Comparison of ENCODE assay signal across 8 cellular contexts in genomic region chr4:71338846-71339593, GRCh38. TPM values are rescaled to one million over a fixed set of nuclear protein-coding genes. Genes with fewer than 3 reads are reported as not detected.
DNase-seq lines count a peak whose midpoint lies in the region; ATAC-seq and TF ChIP-seq lines count a peak whose summit lies in the region.

SLC4A4 (plus strand) TSS chr4:71339020.

- no peaks in the 10 kb centered on the region for H3K9me3 Mint-ChIP-seq in nephron

- peaks cover 8% of the 10 kb centered on the region for H3K36me3 Mint-ChIP-seq in nephron (ENCODE audit: low read depth)

- TF ChIP-seq CTCF in nephron (IDR thresholded peaks at IDR 0.05; ENCODE audit: unreplicated experiment in 3 of 3) = no peak

- DNase-seq in Caki2 (ENCODE audit: low read depth) (peak; percentile 91), astrocyte of the hippocampus (ENCODE audit: low read depth, low spot score) (peak; percentile 8), amniotic stem cell (lab: John Stamatoyannopoulos, UW) (no peak), SW 1271 (lab: John Stamatoyannopoulos, UW) (no peak), C1 segment of cervical spinal cord (lab: John Stamatoyannopoulos, UW) (no peak)

- H3K27ac Mint-ChIP-seq in nephron = peak within 1 kb of the TSS; percentile 46 to 63 (median 53)

- H3K4me3 Mint-ChIP-seq in nephron = peak within 1 kb of the TSS in 1 of 3 experiments; percentile 64

- no peaks in the 10 kb centered on the region for H3K27me3 Mint-ChIP-seq in nephron (ENCODE audit: low read depth)

- in situ Hi-C loops in Caki2 (cut with HindIII; ENCODE audit: low pct_unique_long_range_greater_than_20kb, low sequenced_read_pairs) = no loop called here

- ATAC-seq in GM19438 (IDR thresholded peaks at IDR 0.05; ENCODE audit: low read depth, unreplicated experiment) = peak; percentile 99
- peak; percentile 100 for ATAC-seq in HG03354 (IDR thresholded peaks at IDR 0.05; ENCODE audit: poor library complexity, severe bottlenecking, unreplicated experiment)

- no peaks in the 10 kb centered on the region for H3K4me1 Mint-ChIP-seq in nephron

RNA-seq across cellular contexts. Expression of gene SLC4A4, which starts in this region (rescaled TPM):
- total RNA-seq in Caki2 (2014; rRNA removed; shearing (Covaris generic); ENCODE audit: low replicate concordance) = 18.0 and 22.1 TPM in 2 replicates

Comparison
In these comparisons a context has a peak if more than half of its experiments do, and no peak if none do; other contexts are left out.
1. DNase-seq: peak in Caki2 (single experiment) and astrocyte of the hippocampus (single experiment); none in amniotic stem cell (single experiment), SW 1271 (0 of 2) and C1 segment of cervical spinal cord (0 of 14).